1 cellular context compared by ENCODE assay signal in genomic region chr17:47193931-47194481, GRCh38.
A peak's percentile ranks its signal among the peaks of the same experiment; 100 is the strongest.
TF ChIP-seq lines count a peak whose summit lies in the region.

No MANE protein-coding gene starts in this region.

TF ChIP-seq in K562, 482 proteins besides CTCF, POLR2A, EP300 and RAD21 (continued from another document):
- TF ChIP-seq ARNT (IDR thresholded peaks at IDR 0.05), result no peak
- no peak for TF ChIP-seq ZNF79 (CRISPR knock-in tag; IDR thresholded peaks at IDR 0.05; ENCODE audit: low read depth)
- TF ChIP-seq, protein P1, sequence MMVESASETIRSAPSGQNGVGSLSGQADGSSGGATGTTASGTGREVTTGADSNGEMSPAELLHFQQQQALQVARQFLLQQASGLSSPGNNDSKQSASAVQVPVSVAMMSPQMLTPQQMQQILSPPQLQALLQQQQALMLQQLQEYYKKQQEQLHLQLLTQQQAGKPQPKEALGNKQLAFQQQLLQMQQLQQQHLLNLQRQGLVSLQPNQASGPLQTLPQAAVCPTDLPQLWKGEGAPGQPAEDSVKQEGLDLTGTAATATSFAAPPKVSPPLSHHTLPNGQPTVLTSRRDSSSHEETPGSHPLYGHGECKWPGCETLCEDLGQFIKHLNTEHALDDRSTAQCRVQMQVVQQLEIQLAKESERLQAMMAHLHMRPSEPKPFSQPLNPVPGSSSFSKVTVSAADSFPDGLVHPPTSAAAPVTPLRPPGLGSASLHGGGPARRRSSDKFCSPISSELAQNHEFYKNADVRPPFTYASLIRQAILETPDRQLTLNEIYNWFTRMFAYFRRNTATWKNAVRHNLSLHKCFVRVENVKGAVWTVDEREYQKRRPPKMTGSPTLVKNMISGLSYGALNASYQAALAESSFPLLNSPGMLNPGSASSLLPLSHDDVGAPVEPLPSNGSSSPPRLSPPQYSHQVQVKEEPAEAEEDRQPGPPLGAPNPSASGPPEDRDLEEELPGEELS (CRISPR knock-in tag; IDR thresholded peaks at IDR 0.05; ENCODE audit: borderline replicate concordance), result no peak
- TF ChIP-seq, protein P2, sequence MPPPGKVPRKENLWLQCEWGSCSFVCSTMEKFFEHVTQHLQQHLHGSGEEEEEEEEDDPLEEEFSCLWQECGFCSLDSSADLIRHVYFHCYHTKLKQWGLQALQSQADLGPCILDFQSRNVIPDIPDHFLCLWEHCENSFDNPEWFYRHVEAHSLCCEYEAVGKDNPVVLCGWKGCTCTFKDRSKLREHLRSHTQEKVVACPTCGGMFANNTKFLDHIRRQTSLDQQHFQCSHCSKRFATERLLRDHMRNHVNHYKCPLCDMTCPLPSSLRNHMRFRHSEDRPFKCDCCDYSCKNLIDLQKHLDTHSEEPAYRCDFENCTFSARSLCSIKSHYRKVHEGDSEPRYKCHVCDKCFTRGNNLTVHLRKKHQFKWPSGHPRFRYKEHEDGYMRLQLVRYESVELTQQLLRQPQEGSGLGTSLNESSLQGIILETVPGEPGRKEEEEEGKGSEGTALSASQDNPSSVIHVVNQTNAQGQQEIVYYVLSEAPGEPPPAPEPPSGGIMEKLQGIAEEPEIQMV (tag; conservative IDR thresholded peaks at IDR 0.05; ENCODE audit: low read depth), result no peak
- TF ChIP-seq, protein P3, sequence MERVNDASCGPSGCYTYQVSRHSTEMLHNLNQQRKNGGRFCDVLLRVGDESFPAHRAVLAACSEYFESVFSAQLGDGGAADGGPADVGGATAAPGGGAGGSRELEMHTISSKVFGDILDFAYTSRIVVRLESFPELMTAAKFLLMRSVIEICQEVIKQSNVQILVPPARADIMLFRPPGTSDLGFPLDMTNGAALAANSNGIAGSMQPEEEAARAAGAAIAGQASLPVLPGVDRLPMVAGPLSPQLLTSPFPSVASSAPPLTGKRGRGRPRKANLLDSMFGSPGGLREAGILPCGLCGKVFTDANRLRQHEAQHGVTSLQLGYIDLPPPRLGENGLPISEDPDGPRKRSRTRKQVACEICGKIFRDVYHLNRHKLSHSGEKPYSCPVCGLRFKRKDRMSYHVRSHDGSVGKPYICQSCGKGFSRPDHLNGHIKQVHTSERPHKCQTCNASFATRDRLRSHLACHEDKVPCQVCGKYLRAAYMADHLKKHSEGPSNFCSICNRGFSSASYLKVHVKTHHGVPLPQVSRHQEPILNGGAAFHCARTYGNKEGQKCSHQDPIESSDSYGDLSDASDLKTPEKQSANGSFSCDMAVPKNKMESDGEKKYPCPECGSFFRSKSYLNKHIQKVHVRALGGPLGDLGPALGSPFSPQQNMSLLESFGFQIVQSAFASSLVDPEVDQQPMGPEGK (CRISPR knock-in tag; IDR thresholded peaks at IDR 0.05; ENCODE audit: borderline replicate concordance), result no peak
- TF ChIP-seq ARID1B (IDR thresholded peaks at IDR 0.05), result 0 out of 2 replicates have a peak, but pooled peaks have one; percentile 7
- TF ChIP-seq CBFA2T3 (IDR thresholded peaks at IDR 0.05), result peak; percentile 66
- TF ChIP-seq ELK1 (CRISPR knock-in tag; IDR thresholded peaks at IDR 0.05), result no peak
- 0 out of 2 replicates have a peak, but pooled peaks have one; percentile 6 for TF ChIP-seq TEAD4 (IDR thresholded peaks at IDR 0.05; ENCODE audit: low read length)
- TF ChIP-seq TEAD4 (CRISPR knock-in tag; IDR thresholded peaks at IDR 0.05; ENCODE audit: borderline replicate concordance), result no peak
- TF ChIP-seq KAT7 (CRISPR knock-in tag; IDR thresholded peaks at IDR 0.05; ENCODE audit: borderline replicate concordance), result no peak
- TF ChIP-seq RBM22 (IDR thresholded peaks at IDR 0.05; ENCODE audit: low read depth, low read length, poor library complexity, severe bottlenecking), result no peak
- TF ChIP-seq SAFB (IDR thresholded peaks at IDR 0.05; ENCODE audit: borderline replicate concordance, low read depth, low read length), result no peak
- TF ChIP-seq ZSCAN32 (CRISPR knock-in tag; IDR thresholded peaks at IDR 0.05), result no peak
TF ChIP-seq in K562: peak in this region for 8.
